In the genomic region with DNA sequence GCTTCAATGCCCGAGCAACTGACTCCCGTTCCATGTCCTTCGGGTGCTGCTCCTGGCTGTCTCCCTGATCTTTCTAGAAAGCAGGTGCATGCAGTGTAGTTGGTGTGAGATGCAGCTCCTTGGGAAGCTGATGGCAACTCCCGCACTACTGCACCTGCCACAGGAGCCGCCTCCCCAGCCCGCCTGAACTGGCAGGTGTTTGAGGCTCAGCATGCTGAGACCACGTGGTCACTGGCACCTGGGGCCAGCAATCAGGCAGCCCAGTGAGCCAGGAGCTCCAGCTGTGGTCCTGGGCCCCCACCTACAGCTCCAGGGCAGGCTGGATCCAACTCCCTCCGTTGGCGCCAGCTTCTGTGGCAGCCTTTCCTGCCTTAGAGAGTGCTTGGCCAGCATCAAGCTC, we compare ENCODE assay signal across 21 cellular contexts.
"Had no signal": no experiment of that assay in that cellular context is flagged by ENCODE, and none has a peak within 500 bp of the region (broad histone marks: within the 10 kb centered on the region; RNA-seq: fewer than 3 reads in every experiment).

No MANE protein-coding gene starts in this region.

- FAIRE-seq: islet of Langerhans had no signal

- H3K36me3 ChIP-seq: esophagus muscularis mucosa, neural progenitor cell, stomach, upper lobe of right lung had no signal

- H2AFZ ChIP-seq: neural progenitor cell, parathyroid adenoma had no signal

- H3K27ac Mint-ChIP-seq: activated CD8-positive, alpha-beta memory T cell treated with anti-CD3 and anti-CD28 coated beads, Interleukin-2, amount 10 ng/mL, durations not matched to agents 7 days and 5 days; activated naive CD4-positive, alpha-beta T cell treated with anti-CD3 and anti-CD28 coated beads for 36 hours; activated naive CD8-positive, alpha-beta T cell treated with anti-CD3 and anti-CD28 coated beads, Interleukin-2, amount 50 U/mL, for 24 hours; activated T-helper 2 cell treated with anti-CD3 and anti-CD28 coated beads, Interferon-gamma antibody, Interleukin-2, Interleukin-4, amounts not matched to agents 10 μg/mL and 5 μg/mL and 100 μg/mL, durations not matched to agents 14 hours and 24 hours and 36 hours; neural progenitor cell had no signal

- H3K4me2 ChIP-seq: neural progenitor cell had no signal

- H3K27ac ChIP-seq: esophagus muscularis mucosa, neural progenitor cell, parathyroid adenoma, stomach, testis, upper lobe of right lung had no signal

- H3K4me3 Mint-ChIP-seq: activated CD8-positive, alpha-beta memory T cell treated with anti-CD3 and anti-CD28 coated beads, Interleukin-2, amount 10 ng/mL, durations not matched to agents 7 days and 5 days; activated naive CD4-positive, alpha-beta T cell treated with anti-CD3 and anti-CD28 coated beads for 36 hours; activated naive CD8-positive, alpha-beta T cell treated with anti-CD3 and anti-CD28 coated beads, Interleukin-2, amount 50 U/mL, for 24 hours; neural progenitor cell had no signal

- DNase-seq: activated CD4-positive, alpha-beta T cell treated with anti-CD3 and anti-CD28 coated beads for 1 hour; activated CD4-positive, alpha-beta T cell treated with anti-CD3 and anti-CD28 coated beads, Interleukin-2, amount 50 U/mL, for 48 hours; activated CD8-positive, alpha-beta memory T cell treated with anti-CD3 and anti-CD28 coated beads, Interleukin-2, amount 10 ng/mL, durations not matched to agents 7 days and 5 days; activated naive CD4-positive, alpha-beta T cell treated with anti-CD3 and anti-CD28 coated beads for 36 hours; activated naive CD8-positive, alpha-beta T cell treated with anti-CD3 and anti-CD28 coated beads, Interleukin-2, amount 50 U/mL, for 24 hours; activated T-cell treated with anti-CD3 and anti-CD28 coated beads, Interleukin-2, amount 50 U/mL, for 1 hour; aorta; cortex of kidney; effector CD4-positive, alpha-beta T cell; left colon; midbrain; stimulated activated CD4-positive, alpha-beta T cell treated with anti-CD3 and anti-CD28 coated beads, Interleukin-1b, Interleukin-23, amount 100 ng/mL, for 48 hours; stomach; testis; upper lobe of right lung had no signal

- H3K4me1 Mint-ChIP-seq: activated naive CD8-positive, alpha-beta T cell treated with anti-CD3 and anti-CD28 coated beads, Interleukin-2, amount 50 U/mL, for 24 hours had no signal

- H3K9me3 ChIP-seq: esophagus muscularis mucosa, stomach, testis, upper lobe of right lung had no signal

- H3K27me3 ChIP-seq: esophagus muscularis mucosa, neural progenitor cell, testis, upper lobe of right lung had no signal

- ATAC-seq: activated CD8-positive, alpha-beta memory T cell treated with anti-CD3 and anti-CD28 coated beads, Interleukin-2, amount 10 ng/mL, durations not matched to agents 7 days and 5 days; activated naive CD8-positive, alpha-beta T cell treated with anti-CD3 and anti-CD28 coated beads, Interleukin-2, amount 50 U/mL, for 24 hours; left colon; upper lobe of right lung had no signal

- H3K4me1 ChIP-seq: esophagus muscularis mucosa, neural progenitor cell, parathyroid adenoma, stomach, upper lobe of right lung had no signal

- H3K36me3 Mint-ChIP-seq: neural progenitor cell had no signal

- H3K79me2 ChIP-seq: parathyroid adenoma had no signal

- H3K9ac ChIP-seq: neural progenitor cell, parathyroid adenoma had no signal

- H3K4me3 ChIP-seq: esophagus muscularis mucosa, lung, neural progenitor cell, stomach, testis, upper lobe of right lung had no signal
